Comparison of ENCODE assay signal across 4 cellular contexts in genomic region chr6:32577493-32577892, GRCh38. TPM values are rescaled to one million over a fixed set of nuclear protein-coding genes. Genes with fewer than 3 reads are reported as not detected.
"Had no signal": no experiment of that assay in that cellular context is flagged by ENCODE, and none has a peak within 500 bp of the region (broad histone marks: within the 10 kb centered on the region; RNA-seq: fewer than 3 reads in every experiment).

No MANE protein-coding gene starts in this region.

RNA-seq across cellular contexts. Expression of gene HLA-DRB1, which starts 12.2 kb away (rescaled TPM):
- total RNA-seq: PC-3, SJSA1 had no signal
- polyA plus RNA-seq: SK-N-SH had no signal

RNA-seq across cellular contexts. Expression of gene HLA-DRB5, which starts 47.4 kb away (rescaled TPM):
- total RNA-seq: M059J, PC-3, SJSA1 had no signal
- polyA plus RNA-seq: SK-N-SH had no signal

RNA-seq across cellular contexts. Expression of gene HLA-DQA1, which starts 59.7 kb away (rescaled TPM):
- total RNA-seq: M059J, PC-3, SJSA1 had no signal
- polyA plus RNA-seq: SK-N-SH had no signal
